In genomic region chr3:66822059-66823009, GRCh38 we compare ENCODE assay signal across 8 cellular contexts.
A peak's percentile ranks its signal among the peaks of the same experiment; 100 is the strongest.
DNase-seq lines count a peak whose midpoint lies in the region; ATAC-seq and TF ChIP-seq lines count a peak whose summit lies in the region.

No MANE protein-coding gene starts in this region.

- H3K27ac ChIP-seq in osteoblast (ENCODE audit: low read depth, low read length) (no peak overlapping the region), upper lobe of left lung (no peak overlapping the region)

- H3K27me3 ChIP-seq in osteoblast (ENCODE audit: insufficient read depth, low read length): peaks cover 12% of the 10 kb centered on the region
- no peaks in the 10 kb centered on the region for H3K27me3 ChIP-seq in upper lobe of left lung

- no peak overlapping the region for H3K4me2 ChIP-seq in osteoblast (ENCODE audit: insufficient read depth, low read length)

- no peaks in the 10 kb centered on the region for H3K36me3 ChIP-seq in osteoblast (ENCODE audit: insufficient read depth, low read length)
- H3K36me3 ChIP-seq in upper lobe of left lung: no peaks in the 10 kb centered on the region

- H3K79me2 ChIP-seq in osteoblast (ENCODE audit: insufficient read depth, low read length): no peaks in the 10 kb centered on the region

- TF ChIP-seq POLR2A in upper lobe of left lung (IDR thresholded peaks at IDR 0.05): no peak

- H3K9me3 ChIP-seq in osteoblast (ENCODE audit: low read depth, low read length) (no peaks in the 10 kb centered on the region), upper lobe of left lung (no peaks in the 10 kb centered on the region)

- H2AFZ ChIP-seq in osteoblast (ENCODE audit: low read length): no peak overlapping the region

- 64% methylated on average over 13 of the region's 13 CpGs for WGBS in upper lobe of left lung, 2 donors

- DNase-seq in AML-193 (lab: John Stamatoyannopoulos, UW): peak; percentile 49 to 53
- DNase-seq in NCI-H774 (lab: John Stamatoyannopoulos, UW): peak; percentile 4
- DNase-seq in activated T-cell treated with anti-CD3 and anti-CD28 coated beads for 24 hours (ENCODE audit: low read depth): peak; percentile 61
- DNase-seq in fibroblast of mammary gland (ENCODE audit: low read depth): peak; percentile 60
- peak; percentile 80 for DNase-seq in osteoblast (ENCODE audit: insufficient read length, low spot score, missing footprints)
- DNase-seq in upper lobe of left lung: peak in 1 of 2 donors; percentile 81

- H4K20me1 ChIP-seq in osteoblast (ENCODE audit: insufficient read depth, low read length): no peaks in the 10 kb centered on the region

- TF ChIP-seq CTCF in fibroblast of mammary gland (conservative IDR thresholded peaks at IDR 0.05; ENCODE audit: control insufficient read depth, insufficient read depth, low read depth, low read length): peak; percentile 84
- peak; percentile 79 for TF ChIP-seq CTCF in osteoblast (IDR thresholded peaks at IDR 0.05; ENCODE audit: extremely low read depth, low read depth, low read length)
- TF ChIP-seq CTCF in upper lobe of left lung (IDR thresholded peaks at IDR 0.05): peak; percentile 48 to 80 (median 64)

- TF ChIP-seq EP300 in upper lobe of left lung (IDR thresholded peaks at IDR 0.05): no peak

- H3K4me1 ChIP-seq in osteoblast (ENCODE audit: insufficient read depth, low read length) (no peaks in the 10 kb centered on the region), upper lobe of left lung (peaks cover 0 to 8% (median 0%) of the 10 kb centered on the region in 4 donors)

- H3K4me3 ChIP-seq in fibroblast of mammary gland (ENCODE audit: control insufficient read depth, low read depth, low read length): no peak overlapping the region
- H3K4me3 ChIP-seq in osteoblast (ENCODE audit: insufficient read depth, low read length): no peak overlapping the region
- no peak overlapping the region for H3K4me3 ChIP-seq in upper lobe of left lung

- ATAC-seq in GM18858 (IDR thresholded peaks at IDR 0.05; ENCODE audit: unreplicated experiment) (peak; percentile 74), HG03095 (IDR thresholded peaks at IDR 0.05; ENCODE audit: unreplicated experiment) (peak; percentile 79), upper lobe of left lung (ENCODE audit: low FRiP score in 2 of 2) (peak; percentile 81 to 88)
